In the genomic region with DNA sequence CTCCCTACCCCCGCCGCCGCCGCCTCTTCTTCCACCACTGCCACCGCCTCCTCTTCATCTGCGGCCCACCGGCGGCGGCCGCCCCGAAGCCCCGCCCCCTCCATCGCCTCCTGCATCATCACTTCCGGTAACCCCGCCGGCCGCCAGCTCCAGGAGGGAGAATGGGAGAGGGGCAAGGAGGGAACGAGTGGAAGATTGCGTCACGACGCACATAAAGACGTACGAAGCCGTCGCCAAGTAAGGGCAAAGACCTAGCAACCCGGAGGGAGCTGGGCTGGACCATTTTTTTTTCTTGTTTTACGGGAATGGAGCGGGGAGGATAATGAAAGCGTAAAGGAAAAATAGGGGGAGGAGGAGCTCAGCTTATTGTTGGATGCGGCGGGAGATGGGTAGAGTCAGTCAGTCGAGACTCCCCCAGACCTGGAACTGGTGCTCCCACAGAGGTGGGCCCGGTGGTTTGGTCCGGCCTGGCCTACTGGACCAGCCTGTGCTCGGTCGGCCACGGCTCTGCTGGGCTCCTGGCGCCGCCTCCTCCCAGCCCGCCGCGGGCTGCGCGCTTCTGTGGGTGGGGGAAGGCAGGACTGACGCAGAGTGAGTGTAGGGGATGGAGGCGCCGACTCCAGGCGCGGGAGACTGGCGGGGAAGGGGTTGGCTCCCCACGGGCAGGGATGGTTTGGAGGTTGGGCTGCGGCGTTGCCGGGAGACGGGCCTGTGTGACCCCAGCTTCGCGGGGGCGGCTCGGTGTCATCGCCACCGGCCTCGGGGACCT, we compare ENCODE assay signal across 8 cellular contexts. TPM values are rescaled to one million over a fixed set of nuclear protein-coding genes. Genes with fewer than 3 reads are reported as not detected.
DNase-seq lines count a peak whose midpoint lies in the region; ATAC-seq, FAIRE-seq and TF ChIP-seq lines count a peak whose summit lies in the region.

A gene with protein sequence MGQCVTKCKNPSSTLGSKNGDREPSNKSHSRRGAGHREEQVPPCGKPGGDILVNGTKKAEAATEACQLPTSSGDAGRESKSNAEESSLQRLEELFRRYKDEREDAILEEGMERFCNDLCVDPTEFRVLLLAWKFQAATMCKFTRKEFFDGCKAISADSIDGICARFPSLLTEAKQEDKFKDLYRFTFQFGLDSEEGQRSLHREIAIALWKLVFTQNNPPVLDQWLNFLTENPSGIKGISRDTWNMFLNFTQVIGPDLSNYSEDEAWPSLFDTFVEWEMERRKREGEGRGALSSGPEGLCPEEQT (minus strand): TSS at position 60 of the 769 bp plus-strand sequence. CDS start 37,820 bp downstream, outside the sequence.
A gene with protein sequence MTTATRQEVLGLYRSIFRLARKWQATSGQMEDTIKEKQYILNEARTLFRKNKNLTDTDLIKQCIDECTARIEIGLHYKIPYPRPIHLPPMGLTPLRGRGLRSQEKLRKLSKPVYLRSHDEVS (plus strand): TSS at position 473 of the 769 bp plus-strand sequence. CDS start 14,785 bp downstream, outside the sequence.

- H3K27ac ChIP-seq in OCI-LY3 (ENCODE audit: low read length): peak within 1 kb of the TSS; percentile 80
- H3K27ac ChIP-seq in endothelial cell of umbilical vein (ENCODE audit: insufficient read depth, low read depth, low read length): peak within 1 kb of the TSS; percentile 100

- H3K4me1 Mint-ChIP-seq in Caco-2 (ENCODE audit: low read depth, unreplicated experiment): peaks cover 54% of the 10 kb centered on the region

- H3K4me3 ChIP-seq in Caco-2 (ENCODE audit: low read depth, low read length) (peak within 1 kb of the TSS; percentile 68), OCI-LY3 (ENCODE audit: low read length) (peak within 1 kb of the TSS; percentile 84), endothelial cell of umbilical vein (replicated peaks in 1 of 3; ENCODE audit: insufficient read depth in 1 of 3, low read depth in 1 of 3, low read length in 3 of 3) (peak within 1 kb of the TSS; percentile 56 to 96 (median 83))

- dilution Hi-C loops in endothelial cell of umbilical vein (cut with MboI; ENCODE audit: extremely low pct_ligation_motif_present, low sequenced_read_pairs): no loop called here

- peak within 1 kb of the TSS; percentile 83 for H3K4me2 ChIP-seq in OCI-LY3 (ENCODE audit: low read length)
- peak within 1 kb of the TSS; percentile 92 for H3K4me2 ChIP-seq in endothelial cell of umbilical vein (ENCODE audit: insufficient read depth, low read length)

- CTCF ChIA-PET in Caco-2 (lab: Charles Lee): interaction anchor here (0.6 to 1.6 kb wide), 4 partner anchors 11 to 113 kb away, joined by 3 to 6 read pairs (median 6); no protein-coding TSS in a partner anchor
- CTCF ChIA-PET in endothelial cell of umbilical vein (lab: Charles Lee): interaction anchor here (0.6 to 3.6 kb wide), 8 partner anchors 22 to 396 kb away, joined by 3 to 33 read pairs (median 4); no protein-coding TSS in a partner anchor

- H3K9me3 Mint-ChIP-seq in Caco-2 (ENCODE audit: unreplicated experiment): no peaks in the 10 kb centered on the region

- H3K9me3 ChIP-seq in Caco-2 (no peaks in the 10 kb centered on the region), OCI-LY3 (ENCODE audit: insufficient read depth, low read length) (no peaks in the 10 kb centered on the region), endothelial cell of umbilical vein (replicated peaks; ENCODE audit: control insufficient read depth, insufficient read depth, low read length) (no peaks in the 10 kb centered on the region)

- peak within 1 kb of the TSS; percentile 93 for H3K27ac Mint-ChIP-seq in Caco-2 (ENCODE audit: unreplicated experiment)

- H2AFZ ChIP-seq in OCI-LY3 (ENCODE audit: low read depth, low read length) (peak within 1 kb of the TSS; percentile 75), endothelial cell of umbilical vein (ENCODE audit: low read depth, low read length) (peak within 1 kb of the TSS; percentile 35)

- intact Hi-C loops in Caco-2 (cut with micrococcal nuclease; ENCODE audit: unreplicated experiment): loop anchor here (1.0 to 5.0 kb wide), 4 partner anchors 38 to 182 kb away; no protein-coding TSS in a partner anchor
- intact Hi-C loops in endothelial cell of umbilical vein (cut with micrococcal nuclease): loop anchor here (1.0 to 5.0 kb wide), 9 partner anchors 10 to 1292 kb away; a partner anchor contains a TSS

- BruUV-seq in Caco-2 (replicated peaks; lab: Mats Ljungman, UMichigan) (no TSS peak), endothelial cell of umbilical vein (replicated peaks; lab: Mats Ljungman, UMichigan) (no TSS peak)

- POLR2A ChIA-PET in Caco-2 (lab: Charles Lee): interaction anchor here (0.6 to 1.9 kb wide), 10 partner anchors 8 to 700 kb away, joined by 3 to 10 read pairs (median 5); a partner anchor contains a TSS
- POLR2A ChIA-PET in endothelial cell of umbilical vein (lab: Charles Lee): interaction anchor here (0.6 to 2.6 kb wide), 11 partner anchors 10 to 1295 kb away, joined by 3 to 15 read pairs (median 4); no protein-coding TSS in a partner anchor

- FAIRE-seq in endothelial cell of umbilical vein (lab: Jason Lieb, UNC): peak; percentile 87

- H3K9ac ChIP-seq in OCI-LY3 (ENCODE audit: low read length) (peak within 1 kb of the TSS; percentile 90), endothelial cell of umbilical vein (replicated peaks; ENCODE audit: extremely low read depth, insufficient read depth, low read length) (peak within 1 kb of the TSS; percentile 95)

- no peaks in the 10 kb centered on the region for H3K27me3 Mint-ChIP-seq in Caco-2 (ENCODE audit: insufficient read depth, unreplicated experiment)

- DNase-seq in Caco-2 (peak; percentile 94 to 98), HuH-7 (ENCODE audit: low spot score) (peak; percentile 96), endothelial cell of umbilical vein (ENCODE audit: low read depth, low spot score) (peak; percentile 99), midbrain (lab: John Stamatoyannopoulos, UW) (peak; percentile 95)
- DNase-seq in activated CD8-positive, alpha-beta memory T cell treated with anti-CD3 and anti-CD28 coated beads, Interleukin-2, amount 50 U/mL, for 48 hours: peak; percentile 94
- peak; percentile 69 to 75 for DNase-seq in stimulated activated CD8-positive, alpha-beta memory T cell treated with anti-CD3 and anti-CD28 coated beads, Interleukin-2, amount 100 ng/mL, for 1 hour (ENCODE audit: low read depth in 2 of 2)

- H3K9me1 ChIP-seq in endothelial cell of umbilical vein (replicated peaks; ENCODE audit: control insufficient read depth, extremely low read depth, insufficient read depth, low read length): no peaks in the 10 kb centered on the region

- H3K4me1 ChIP-seq in Caco-2: peaks cover 52% of the 10 kb centered on the region
- H3K4me1 ChIP-seq in OCI-LY3 (ENCODE audit: low read length): peaks cover 38% of the 10 kb centered on the region
- H3K4me1 ChIP-seq in endothelial cell of umbilical vein (ENCODE audit: control insufficient read depth, extremely low read depth, insufficient read depth, low read length): peaks cover 58% of the 10 kb centered on the region

- peak within 1 kb of the TSS; percentile 74 for H3K4me3 Mint-ChIP-seq in Caco-2 (ENCODE audit: unreplicated experiment)

- no peaks in the 10 kb centered on the region for H3K27me3 ChIP-seq in Caco-2 (replicated peaks; ENCODE audit: control insufficient read depth, insufficient read depth, low read length)
- peaks cover 18% of the 10 kb centered on the region for H3K27me3 ChIP-seq in OCI-LY3 (ENCODE audit: low read depth, low read length)
- H3K27me3 ChIP-seq in endothelial cell of umbilical vein (ENCODE audit: control insufficient read depth in 2 of 2, insufficient read depth in 2 of 2, low read length in 2 of 2): no peaks in the 10 kb centered on the region

- TF ChIP-seq CTCF in Caco-2 (IDR thresholded peaks at IDR 0.05; ENCODE audit: insufficient read depth in 1 of 2, low read depth in 1 of 2, low read length in 1 of 2, severe bottlenecking in 1 of 2, unreplicated experiment in 1 of 2) (no peak), OCI-LY3 (IDR thresholded peaks at IDR 0.05; ENCODE audit: low read depth, low read length) (no peak), endothelial cell of umbilical vein (IDR thresholded peaks at IDR 0.05; ENCODE audit: extremely low read depth in 1 of 2, insufficient read depth in 1 of 2, low read depth in 1 of 2, low read length in 2 of 2) (no peak)

- H3K36me3 ChIP-seq in Caco-2 (ENCODE audit: control insufficient read depth, insufficient read depth, low read length): no peaks in the 10 kb centered on the region
- peaks cover 21% of the 10 kb centered on the region for H3K36me3 ChIP-seq in OCI-LY3 (replicated peaks; ENCODE audit: low read depth, low read length)
- peaks cover 3 to 9% of the 10 kb centered on the region in 2 experiments for H3K36me3 ChIP-seq in endothelial cell of umbilical vein (ENCODE audit: control insufficient read depth in 2 of 2, extremely low read depth in 1 of 2, insufficient read depth in 2 of 2, low read length in 2 of 2)

- peak; percentile 70 for ATAC-seq in GM21423 (IDR thresholded peaks at IDR 0.05; ENCODE audit: unreplicated experiment)

- TF ChIP-seq POLR2A in endothelial cell of umbilical vein (IDR thresholded peaks at IDR 0.05; ENCODE audit: low read depth, low read length): peak; percentile 78

- H4K20me1 ChIP-seq in OCI-LY3 (ENCODE audit: insufficient read depth, low read length) (peaks cover 34% of the 10 kb centered on the region), endothelial cell of umbilical vein (replicated peaks; ENCODE audit: control insufficient read depth, extremely low read depth, insufficient read depth, low read length) (no peaks in the 10 kb centered on the region)

- peaks cover 52% of the 10 kb centered on the region for H3K36me3 Mint-ChIP-seq in Caco-2 (ENCODE audit: insufficient read depth, unreplicated experiment)

- H3K79me2 ChIP-seq in OCI-LY3 (ENCODE audit: low read length) (peaks cover 42% of the 10 kb centered on the region), endothelial cell of umbilical vein (ENCODE audit: control insufficient read depth, insufficient read depth, low read length) (peaks cover 64% of the 10 kb centered on the region)

RNA-seq across cellular contexts. Expression of the first gene that starts in this region (rescaled TPM):
- total RNA-seq in Caco-2 (2022) (16.4 and 19.2 TPM in 2 replicates), endothelial cell of umbilical vein (35.0 and 39.6 TPM in 2 replicates)
- 8.8 and 10.4 TPM in 2 replicates for polyA plus RNA-seq in endothelial cell of umbilical vein
- 13.5 and 14.2 TPM in 2 replicates for polyA plus RNA-seq in endothelial cell of umbilical vein (2011; cell fraction: cytosol; rRNA removed)
- 28.5 and 31.3 TPM in 2 replicates for polyA plus RNA-seq in endothelial cell of umbilical vein (2011; cell fraction: nucleus; rRNA removed)
- 15.7 and 16.5 TPM in 2 replicates for polyA plus RNA-seq in endothelial cell of umbilical vein (2012)
- polyA minus RNA-seq in endothelial cell of umbilical vein: 40.9 and 43.9 TPM in 2 replicates
- 1.6 TPM for polyA minus RNA-seq in endothelial cell of umbilical vein (2011; cell fraction: cytosol; rRNA and poly(A)+ RNA removed)
- polyA minus RNA-seq in endothelial cell of umbilical vein (2011; cell fraction: nucleus; rRNA and poly(A)+ RNA removed): 40.7 and 47.7 TPM in 2 replicates

RNA-seq across cellular contexts. Expression of the second gene that starts in this region (rescaled TPM):
- total RNA-seq in Caco-2 (2022) (40.3 and 46.1 TPM in 2 replicates), endothelial cell of umbilical vein (28.4 and 29.1 TPM in 2 replicates)
- 13.8 and 20.4 TPM in 2 replicates for polyA plus RNA-seq in endothelial cell of umbilical vein
- polyA plus RNA-seq in endothelial cell of umbilical vein (2011; cell fraction: cytosol; rRNA removed): 34.3 and 34.7 TPM in 2 replicates
- polyA plus RNA-seq in endothelial cell of umbilical vein (2011; cell fraction: nucleus; rRNA removed): 16.3 and 18.2 TPM in 2 replicates
- polyA plus RNA-seq in endothelial cell of umbilical vein (2012): 45.2 and 45.3 TPM in 2 replicates
- polyA minus RNA-seq in endothelial cell of umbilical vein: 10.3 and 13.5 TPM in 2 replicates
- polyA minus RNA-seq in endothelial cell of umbilical vein (2011; cell fraction: cytosol; rRNA and poly(A)+ RNA removed): 9.3 TPM
- polyA minus RNA-seq in endothelial cell of umbilical vein (2011; cell fraction: nucleus; rRNA and poly(A)+ RNA removed): 6.7 and 7.1 TPM in 2 replicates

Comparison
In these comparisons a context has a peak if more than half of its experiments do, and no peak if none do; other contexts are left out.
1. Peak in every context shown above with its lines: DNase-seq, ATAC-seq, H3K4me3 ChIP-seq and H3K27ac ChIP-seq.